8 cellular contexts compared by ENCODE assay signal in the genomic region with DNA sequence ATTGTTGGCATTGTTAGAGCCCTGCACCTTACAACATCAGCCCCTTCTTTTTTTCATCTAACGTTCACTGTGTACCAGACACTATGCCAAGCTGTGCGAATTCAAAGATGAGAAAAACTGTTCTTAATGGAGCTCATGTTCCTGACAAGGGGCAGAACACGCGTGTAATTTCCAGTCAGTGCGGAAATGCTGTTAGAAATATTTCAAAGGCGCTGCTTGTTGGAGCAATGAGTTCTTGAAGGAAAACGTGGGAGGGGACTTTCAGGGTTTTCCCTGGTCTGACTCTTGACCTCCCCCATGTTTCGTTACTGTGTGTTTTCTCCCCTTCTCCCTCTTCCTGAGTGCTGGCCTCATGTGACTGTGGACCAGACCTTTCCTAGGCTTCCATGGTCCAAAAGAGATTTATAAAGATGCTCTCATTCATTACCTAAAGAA. TPM values are rescaled to one million over a fixed set of nuclear protein-coding genes. Genes with fewer than 3 reads are reported as not detected.
A peak's percentile ranks its signal among the peaks of the same experiment; 100 is the strongest.
DNase-seq lines count a peak whose midpoint lies in the region; ATAC-seq and TF ChIP-seq lines count a peak whose summit lies in the region.

No MANE protein-coding gene starts in this region.

- H4K20me1 ChIP-seq in fibroblast of lung (ENCODE audit: control insufficient read depth, extremely low read depth, insufficient read depth, low read length), result no peaks in the 10 kb centered on the region

- H3K4me3 ChIP-seq in WERI-Rb-1 (ENCODE audit: low read depth, low read length) (peak overlapping the region; percentile 84), fibroblast of lung (replicated peaks in 1 of 4; ENCODE audit: control extremely low read depth in 1 of 4, insufficient read depth in 1 of 4, low read depth in 3 of 4, low read length in 4 of 4) (peak overlapping the region; percentile 79 to 98 (median 86)), skeletal muscle cell (ENCODE audit: low read depth, low read length) (peak overlapping the region; percentile 89)

- no peaks in the 10 kb centered on the region for H3K27me3 ChIP-seq in WERI-Rb-1 (ENCODE audit: insufficient read depth, low read depth, severe bottlenecking)
- H3K27me3 ChIP-seq in fibroblast of lung (ENCODE audit: control insufficient read depth, insufficient read depth, low read length), result no peaks in the 10 kb centered on the region

- peak overlapping the region; percentile 96 for H3K4me2 ChIP-seq in fibroblast of lung (ENCODE audit: extremely low read depth, insufficient read depth, low read length)

- H3K9me3 ChIP-seq in WERI-Rb-1 (ENCODE audit: severe bottlenecking) (no peaks in the 10 kb centered on the region), fibroblast of lung (ENCODE audit: control insufficient read depth, insufficient read depth, low read depth, low read length) (no peaks in the 10 kb centered on the region)

- no peak overlapping the region for H2AFZ ChIP-seq in fibroblast of lung (ENCODE audit: low read length)

- peak overlapping the region; percentile 5 for H3K9ac ChIP-seq in fibroblast of lung (ENCODE audit: insufficient read depth, low read length)

- H3K79me2 ChIP-seq in fibroblast of lung (ENCODE audit: control insufficient read depth, insufficient read depth, low read length), result peaks cover 41% of the 10 kb centered on the region

- no peak for ATAC-seq in HG03159 (IDR thresholded peaks at IDR 0.05; ENCODE audit: unreplicated experiment)
- ATAC-seq in GM21360 (IDR thresholded peaks at IDR 0.05; ENCODE audit: unreplicated experiment), result no peak
- no peak for ATAC-seq in GM18870 (IDR thresholded peaks at IDR 0.05; ENCODE audit: unreplicated experiment)

- peaks cover 7% of the 10 kb centered on the region for H3K4me1 ChIP-seq in fibroblast of lung (ENCODE audit: control insufficient read depth, extremely low read depth, insufficient read depth, low read length)

- H3K36me3 ChIP-seq in WERI-Rb-1, result peaks cover 47% of the 10 kb centered on the region
- no peaks in the 10 kb centered on the region for H3K36me3 ChIP-seq in fibroblast of lung (ENCODE audit: control insufficient read depth, insufficient read depth, low read length)

- peak overlapping the region; percentile 97 for H3K27ac ChIP-seq in WERI-Rb-1
- peak overlapping the region; percentile 96 for H3K27ac ChIP-seq in fibroblast of lung (ENCODE audit: insufficient read depth, low read length)

- no peak for TF ChIP-seq CTCF in WERI-Rb-1 (IDR thresholded peaks at IDR 0.05; ENCODE audit: low read depth, low read length)
- TF ChIP-seq CTCF in fibroblast of lung (conservative IDR thresholded peaks at IDR 0.05 in 1 of 2, IDR thresholded peaks at IDR 0.05 in 1 of 2; ENCODE audit: low read depth in 1 of 2, low read length in 2 of 2), result no peak

- peak; percentile 28 for DNase-seq in DMS53 (lab: John Stamatoyannopoulos, UW)
- no peak for DNase-seq in DMS53 treated with DMSO at 0.1 percent for 48 hours (lab: John Stamatoyannopoulos, UW; ENCODE audit: unreplicated experiment)
- DNase-seq in WERI-Rb-1, result no peak
- peak in 1 of 2 donors; percentile 29 for DNase-seq in fibroblast of lung (ENCODE audit: low read depth in 2 of 2)
- DNase-seq in skeletal muscle cell (ENCODE audit: low read depth), result no peak

RNA-seq across cellular contexts. Expression of a gene that starts 1.5 kb away (rescaled TPM):
- total RNA-seq in fibroblast of lung, result 325 and 334 TPM in 2 replicates
- polyA plus RNA-seq in fibroblast of lung, result 72.2 and 95.4 TPM in 2 replicates
- 62.4 and 69.5 TPM in 2 replicates for polyA plus RNA-seq in fibroblast of lung (2012)
- 24.5 and 25.9 TPM in 2 replicates for polyA minus RNA-seq in fibroblast of lung (ENCODE audit: low replicate concordance)

RNA-seq across cellular contexts. Expression of a gene that starts 21.2 kb away (rescaled TPM):
- 80.9 and 87.4 TPM in 2 replicates for total RNA-seq in fibroblast of lung
- polyA plus RNA-seq in fibroblast of lung, result 61.6 and 80.3 TPM in 2 replicates
- 41.3 and 47.4 TPM in 2 replicates for polyA plus RNA-seq in fibroblast of lung (2012)
- polyA minus RNA-seq in fibroblast of lung (ENCODE audit: low replicate concordance), result 14.6 and 19.2 TPM in 2 replicates

RNA-seq across cellular contexts. Expression of a gene that starts 52.2 kb away (rescaled TPM):
- 19.5 and 28.2 TPM in 2 replicates for total RNA-seq in fibroblast of lung
- polyA plus RNA-seq in fibroblast of lung, result 48.8 and 55.7 TPM in 2 replicates
- polyA plus RNA-seq in fibroblast of lung (2012), result 59.4 and 81.0 TPM in 2 replicates
- 0.78 and 3.8 TPM in 2 replicates for polyA minus RNA-seq in fibroblast of lung (ENCODE audit: low replicate concordance)
